In genomic region chr9:21213411-21214326, GRCh38 we compare ENCODE assay signal across 11 cellular contexts. TPM values are rescaled to one million over a fixed set of nuclear protein-coding genes. Genes with fewer than 3 reads are reported as not detected.
DNase-seq lines count a peak whose midpoint lies in the region; ATAC-seq, FAIRE-seq and TF ChIP-seq lines count a peak whose summit lies in the region.
"Not testable (repeated sequence)": the region's sequence is repeated elsewhere in the genome, so short reads cannot be mapped to it uniquely, and the experiment has no call there.
"Had no signal": no experiment of that assay in that cellular context is flagged by ENCODE, and none has a peak within 500 bp of the region (broad histone marks: within the 10 kb centered on the region; RNA-seq: fewer than 3 reads in every experiment).

No MANE protein-coding gene starts in this region.

- RAD21 ChIA-PET in GM12878 (lab: Charles Lee; ENCODE audit: unreplicated experiment): interaction anchor here (0.7 to 0.8 kb wide), 2 partner anchors 18 to 115 kb away, joined by 3 to 9 read pairs; no protein-coding TSS in a partner anchor

- not testable (repeated sequence) for H3K9me3 Mint-ChIP-seq in stimulated activated naive CD8-positive, alpha-beta T cell treated with anti-CD3 and anti-CD28 coated beads, Interleukin-15, Interleukin-2, amounts not matched to agents 100 ng/mL and 50 ng/mL, for 24 hours

- not testable (repeated sequence) for H2AFZ ChIP-seq in GM12878 (ENCODE audit: control insufficient read depth, low read depth, low read length)

- peaks cover 13% of the 10 kb centered on the region for H3K27me3 Mint-ChIP-seq in stimulated activated naive CD8-positive, alpha-beta T cell treated with anti-CD3 and anti-CD28 coated beads, Interleukin-15, Interleukin-2, amounts not matched to agents 100 ng/mL and 50 ng/mL, for 24 hours

- H3K27ac ChIP-seq in GM12878 (ENCODE audit: control insufficient read depth, insufficient read depth): not testable (repeated sequence)

- H3K27me3 ChIP-seq in GM12878 (replicated peaks in 1 of 2; ENCODE audit: control insufficient read depth in 2 of 2, insufficient read depth in 2 of 2, low read length in 1 of 2); kidney epithelial cell (ENCODE audit: control insufficient read depth, insufficient read depth, low read length): not testable (repeated sequence)

- not testable (repeated sequence) for H3K4me1 Mint-ChIP-seq in stimulated activated naive CD8-positive, alpha-beta T cell treated with anti-CD3 and anti-CD28 coated beads, Interleukin-15, Interleukin-2, amounts not matched to agents 100 ng/mL and 50 ng/mL, for 24 hours (ENCODE audit: low read depth)

- TF ChIP-seq RAD21 in GM12878 (IDR thresholded peaks at IDR 0.05; ENCODE audit: insufficient read depth, low read depth, low read length): peak; percentile 57

- CTCF ChIA-PET in GM12878 (lab: Yijun Ruan, JAX): interaction anchor here (0.7 to 2.1 kb wide), 17 partner anchors 10 to 577 kb away, joined by 3 to 9 read pairs (median 3); no protein-coding TSS in a partner anchor

- not testable (repeated sequence) for TF ChIP-seq EP300 in GM12878 (IDR thresholded peaks at IDR 0.05; ENCODE audit: borderline replicate concordance in 1 of 2, control insufficient read depth in 1 of 2, low read depth in 2 of 2, low read length in 2 of 2)

- not testable (repeated sequence) for H3K36me3 ChIP-seq in GM12878 (ENCODE audit: control insufficient read depth in 2 of 2, insufficient read depth in 2 of 2, low read length in 1 of 2); kidney epithelial cell (ENCODE audit: control insufficient read depth, insufficient read depth, low read length)

- in situ Hi-C loops in GM12878 (cut with MboI): not testable (repeated sequence)

- WGBS in GM12878 (ENCODE audit: insufficient coverage, insufficient replicate concordance, low lambda C conversion rate, missing lambda C conversion rate): 20% methylated on average over 4 of the region's 5 CpGs

- H3K4me1 ChIP-seq in GM12878 (ENCODE audit: control insufficient read depth, insufficient read depth, low read length): not testable (repeated sequence)

- H4K20me1 ChIP-seq in GM12878 (ENCODE audit: control insufficient read depth, insufficient read depth): not testable (repeated sequence)

- H3K9ac ChIP-seq in GM12878 (ENCODE audit: control insufficient read depth, insufficient read depth, low read length): not testable (repeated sequence)

- not testable (repeated sequence) for BruUV-seq in GM12878 (replicated peaks; lab: Mats Ljungman, UMichigan)

- DNase-seq in ELF-1 (ENCODE audit: low read depth, low spot score) (peak; percentile 31), HT1080 (ENCODE audit: low read depth) (peak; percentile 48), SIG-M5 treated with dmso at 0.1 percent for 504 hours (lab: John Stamatoyannopoulos, UW; ENCODE audit: unreplicated experiment) (peak; percentile 38)
- DNase-seq in GM12878 (ENCODE audit: low read depth, low spot score); kidney epithelial cell (ENCODE audit: low read depth): not testable (repeated sequence)

- POLR2A ChIA-PET in GM12878 (lab: Charles Lee): not testable (repeated sequence)

- H3K36me3 Mint-ChIP-seq in stimulated activated naive CD8-positive, alpha-beta T cell treated with anti-CD3 and anti-CD28 coated beads, Interleukin-15, Interleukin-2, amounts not matched to agents 100 ng/mL and 50 ng/mL, for 24 hours (ENCODE audit: low read depth): not testable (repeated sequence)

- FAIRE-seq in GM12878 (lab: Jason Lieb, UNC): peak; percentile 49

- peak; percentile 81 for ATAC-seq in GM19351 (IDR thresholded peaks at IDR 0.05; ENCODE audit: unreplicated experiment)
- ATAC-seq in HG02623 (IDR thresholded peaks at IDR 0.05; ENCODE audit: unreplicated experiment): peak; percentile 75
- peak; percentile 87 for ATAC-seq in GM12878

- not testable (repeated sequence) for H3K4me2 ChIP-seq in GM12878 (ENCODE audit: control insufficient read depth, insufficient read depth)

- intact Hi-C loops in GM12878 (cut with micrococcal nuclease; ENCODE audit: unreplicated experiment): not testable (repeated sequence)

- not testable (repeated sequence) for H3K79me2 ChIP-seq in GM12878 (ENCODE audit: control insufficient read depth, insufficient read depth, low read length)

- not testable (repeated sequence) for H3K27ac Mint-ChIP-seq in stimulated activated naive CD8-positive, alpha-beta T cell treated with anti-CD3 and anti-CD28 coated beads, Interleukin-15, Interleukin-2, amounts not matched to agents 100 ng/mL and 50 ng/mL, for 24 hours

- TF ChIP-seq CTCF in GM12878 (IDR thresholded peaks at IDR 0.05 in 2 of 3, conservative IDR thresholded peaks at IDR 0.05 in 1 of 3; ENCODE audit: control insufficient read depth in 2 of 3, extremely low read depth in 1 of 3, insufficient read depth in 1 of 3, low read depth in 3 of 3, low read length in 3 of 3): peak; percentile 37 to 67 (median 47); a peak in 5 of 6 replicates
- TF ChIP-seq CTCF in kidney epithelial cell (IDR thresholded peaks at IDR 0.05; ENCODE audit: insufficient read depth, low read length, poor library complexity, severe bottlenecking): peak; percentile 52

- H3K9me3 ChIP-seq in GM12878 (replicated peaks; ENCODE audit: control insufficient read depth, insufficient read depth, low read length): not testable (repeated sequence)

- SMC1A ChIA-PET in GM12878 (lab: Charles Lee; ENCODE audit: uncharacterized antibody, unreplicated experiment): interaction anchor here (0.6 to 1.5 kb wide), 5 partner anchors 18 to 1949 kb away, joined by 3 to 5 read pairs (median 3); no protein-coding TSS in a partner anchor

- peak overlapping the region; percentile 3 for H3K4me3 Mint-ChIP-seq in stimulated activated naive CD8-positive, alpha-beta T cell treated with anti-CD3 and anti-CD28 coated beads, Interleukin-15, Interleukin-2, amounts not matched to agents 100 ng/mL and 50 ng/mL, for 24 hours

- TF ChIP-seq POLR2A in GM12878 (IDR thresholded peaks at IDR 0.05; ENCODE audit: low read depth, low read length): not testable (repeated sequence)

- H3K4me3 ChIP-seq in GM12878; kidney epithelial cell (ENCODE audit: low read depth, low read length): not testable (repeated sequence)

RNA-seq across cellular contexts. Expression of gene IFNA16, which starts 3.4 kb away (rescaled TPM):
- not detected in 2 replicates for total RNA-seq in HT1080 (2014; rRNA removed; shearing (Covaris generic))
- not detected in 2 replicates for polyA plus RNA-seq in HT1080 (2015; cell fraction: cytosol; rRNA removed)
- not detected in 2 replicates for polyA plus RNA-seq in HT1080 (2015; cell fraction: nucleus; rRNA removed)
- not detected in 2 replicates for total RNA-seq in GM12878 (2013; cell fraction: nucleolus; rRNA removed)
- total RNA-seq in GM12878 (2014; rRNA removed) (not detected in 2 replicates), GM12878 (2014; rRNA removed; fragmentation: Illumina TruSeq; extraction: Trizol) (not detected in 2 replicates), GM12878 (2021) (not detected in 2 replicates), kidney epithelial cell (not detected in 2 replicates)
- polyA plus RNA-seq in GM12878 (2011; ENCODE audit: low read depth): not detected
- polyA plus RNA-seq in GM12878 (2011; rRNA removed) (not detected in 2 replicates), GM12878 (2014; fragmentation: Illumina TruSeq; extraction: Trizol) (not detected in 2 replicates), GM12878 (2014; fragmentation: Nextera tagmentation; extraction: Ambion mirVana) (not detected), GM12878 (2014; rRNA removed) (not detected in 2 replicates), GM12878 (2016; fragmentation: Nextera tagmentation; extraction: Ambion mirVana) (not detected)
- not detected in 2 replicates for polyA plus RNA-seq in GM12878 (2011; cell fraction: cytosol; rRNA removed)
- polyA plus RNA-seq in GM12878 (2011; cell fraction: nucleus; rRNA removed): not detected in 2 replicates
- polyA plus RNA-seq in GM12878 (2012): not detected in 2 replicates
- not detected in 2 replicates for polyA minus RNA-seq in GM12878 (2011; rRNA and poly(A)+ RNA removed)
- polyA minus RNA-seq in GM12878 (2011; cell fraction: cytosol; rRNA and poly(A)+ RNA removed): not detected in 2 replicates
- polyA minus RNA-seq in GM12878 (2011; cell fraction: nucleus; rRNA and poly(A)+ RNA removed): not detected in 2 replicates
- total RNA-seq: Daoy, psoas muscle, vagina had no signal
- polyA plus RNA-seq: psoas muscle had no signal

RNA-seq across cellular contexts. Expression of gene IFNA10, which starts 6.7 kb away (rescaled TPM):
- not detected in 2 replicates for total RNA-seq in HT1080 (2014; rRNA removed; shearing (Covaris generic))
- not detected in 2 replicates for polyA plus RNA-seq in HT1080 (2015; cell fraction: cytosol; rRNA removed)
- not detected in 2 replicates for polyA plus RNA-seq in HT1080 (2015; cell fraction: nucleus; rRNA removed)
- not detected in 2 replicates for total RNA-seq in GM12878 (2013; cell fraction: nucleolus; rRNA removed)
- total RNA-seq in GM12878 (2014; rRNA removed) (not detected in 2 replicates), GM12878 (2014; rRNA removed; fragmentation: Illumina TruSeq; extraction: Trizol) (not detected in 2 replicates), GM12878 (2021) (not detected in 2 replicates), kidney epithelial cell (not detected in 2 replicates)
- polyA plus RNA-seq in GM12878 (2011; ENCODE audit: low read depth): not detected
- polyA plus RNA-seq in GM12878 (2011; rRNA removed) (not detected in 2 replicates), GM12878 (2014; fragmentation: Illumina TruSeq; extraction: Trizol) (not detected in 2 replicates), GM12878 (2014; fragmentation: Nextera tagmentation; extraction: Ambion mirVana) (not detected), GM12878 (2014; rRNA removed) (not detected in 2 replicates), GM12878 (2016; fragmentation: Nextera tagmentation; extraction: Ambion mirVana) (not detected)
- polyA plus RNA-seq in GM12878 (2011; cell fraction: cytosol; rRNA removed): not detected in 2 replicates
- not detected in 2 replicates for polyA plus RNA-seq in GM12878 (2011; cell fraction: nucleus; rRNA removed)
- not detected in 2 replicates for polyA plus RNA-seq in GM12878 (2012)
- polyA minus RNA-seq in GM12878 (2011; rRNA and poly(A)+ RNA removed): not detected in 2 replicates
- polyA minus RNA-seq in GM12878 (2011; cell fraction: cytosol; rRNA and poly(A)+ RNA removed): not detected in 2 replicates
- not detected in 2 replicates for polyA minus RNA-seq in GM12878 (2011; cell fraction: nucleus; rRNA and poly(A)+ RNA removed)
- total RNA-seq: Daoy, psoas muscle, vagina had no signal

RNA-seq across cellular contexts. Expression of gene IFNA7, which starts 11.7 kb away (rescaled TPM):
- not detected in 2 replicates for total RNA-seq in HT1080 (2014; rRNA removed; shearing (Covaris generic))
- polyA plus RNA-seq in HT1080 (2015; cell fraction: cytosol; rRNA removed): not detected in 2 replicates
- not detected in 2 replicates for polyA plus RNA-seq in HT1080 (2015; cell fraction: nucleus; rRNA removed)
- not detected in 2 replicates for total RNA-seq in GM12878 (2013; cell fraction: nucleolus; rRNA removed)
- total RNA-seq in GM12878 (2014; rRNA removed) (not detected in 2 replicates), GM12878 (2014; rRNA removed; fragmentation: Illumina TruSeq; extraction: Trizol) (not detected in 2 replicates), GM12878 (2021) (not detected in 2 replicates), kidney epithelial cell (not detected in 2 replicates)
- not detected for polyA plus RNA-seq in GM12878 (2011; ENCODE audit: low read depth)
- polyA plus RNA-seq in GM12878 (2011; rRNA removed) (not detected in 2 replicates), GM12878 (2014; fragmentation: Illumina TruSeq; extraction: Trizol) (not detected in 2 replicates), GM12878 (2014; fragmentation: Nextera tagmentation; extraction: Ambion mirVana) (not detected), GM12878 (2014; rRNA removed) (not detected in 2 replicates), GM12878 (2016; fragmentation: Nextera tagmentation; extraction: Ambion mirVana) (not detected)
- not detected in 2 replicates for polyA plus RNA-seq in GM12878 (2011; cell fraction: cytosol; rRNA removed)
- not detected in 2 replicates for polyA plus RNA-seq in GM12878 (2011; cell fraction: nucleus; rRNA removed)
- polyA plus RNA-seq in GM12878 (2012): not detected in 2 replicates
- polyA minus RNA-seq in GM12878 (2011; rRNA and poly(A)+ RNA removed): not detected in 2 replicates
- not detected in 2 replicates for polyA minus RNA-seq in GM12878 (2011; cell fraction: cytosol; rRNA and poly(A)+ RNA removed)
- not detected in 2 replicates for polyA minus RNA-seq in GM12878 (2011; cell fraction: nucleus; rRNA and poly(A)+ RNA removed)
- total RNA-seq: Daoy, psoas muscle, vagina had no signal
- polyA plus RNA-seq: psoas muscle had no signal

RNA-seq across cellular contexts. Expression of gene IFNA17, which starts 14.4 kb away (rescaled TPM):
- not detected in 2 replicates for total RNA-seq in HT1080 (2014; rRNA removed; shearing (Covaris generic))
- not detected in 2 replicates for polyA plus RNA-seq in HT1080 (2015; cell fraction: cytosol; rRNA removed)
- polyA plus RNA-seq in HT1080 (2015; cell fraction: nucleus; rRNA removed): not detected in 2 replicates
- not detected in 2 replicates for total RNA-seq in GM12878 (2013; cell fraction: nucleolus; rRNA removed)
- total RNA-seq in GM12878 (2014; rRNA removed): not detected in 2 replicates
- not detected in 2 replicates for total RNA-seq in GM12878 (2014; rRNA removed; fragmentation: Illumina TruSeq; extraction: Trizol)
- total RNA-seq in GM12878 (2021): not detected in 2 replicates
- not detected for polyA plus RNA-seq in GM12878 (2011; ENCODE audit: low read depth)
- polyA plus RNA-seq in GM12878 (2011; rRNA removed): not detected in 2 replicates
- polyA plus RNA-seq in GM12878 (2011; cell fraction: cytosol; rRNA removed): not detected in 2 replicates
- polyA plus RNA-seq in GM12878 (2011; cell fraction: nucleus; rRNA removed): not detected in 2 replicates
- not detected in 2 replicates for polyA plus RNA-seq in GM12878 (2012)
- not detected in 2 replicates for polyA plus RNA-seq in GM12878 (2014; fragmentation: Illumina TruSeq; extraction: Trizol)
- polyA plus RNA-seq in GM12878 (2014; fragmentation: Nextera tagmentation; extraction: Ambion mirVana): not detected
- polyA plus RNA-seq in GM12878 (2014; rRNA removed): not detected in 2 replicates
- not detected for polyA plus RNA-seq in GM12878 (2016; fragmentation: Nextera tagmentation; extraction: Ambion mirVana)
- not detected in 2 replicates for polyA minus RNA-seq in GM12878 (2011; rRNA and poly(A)+ RNA removed)
- not detected in 2 replicates for polyA minus RNA-seq in GM12878 (2011; cell fraction: cytosol; rRNA and poly(A)+ RNA removed)
- polyA minus RNA-seq in GM12878 (2011; cell fraction: nucleus; rRNA and poly(A)+ RNA removed): not detected in 2 replicates
- total RNA-seq in kidney epithelial cell: not detected in 2 replicates
- total RNA-seq: Daoy, psoas muscle, vagina had no signal
- polyA plus RNA-seq: psoas muscle had no signal

RNA-seq across cellular contexts. Expression of gene IFNA14, which starts 26.1 kb away (rescaled TPM):
- total RNA-seq in HT1080 (2014; rRNA removed; shearing (Covaris generic)): not detected in 2 replicates
- not detected in 2 replicates for polyA plus RNA-seq in HT1080 (2015; cell fraction: cytosol; rRNA removed)
- not detected in 2 replicates for polyA plus RNA-seq in HT1080 (2015; cell fraction: nucleus; rRNA removed)
- not detected in 2 replicates for total RNA-seq in GM12878 (2013; cell fraction: nucleolus; rRNA removed)
- not detected in 2 replicates for total RNA-seq in GM12878 (2014; rRNA removed)
- not detected in 2 replicates for total RNA-seq in GM12878 (2014; rRNA removed; fragmentation: Illumina TruSeq; extraction: Trizol)
- total RNA-seq in GM12878 (2021): not detected in 2 replicates
- not detected for polyA plus RNA-seq in GM12878 (2011; ENCODE audit: low read depth)
- not detected in 2 replicates for polyA plus RNA-seq in GM12878 (2011; rRNA removed)
- polyA plus RNA-seq in GM12878 (2011; cell fraction: cytosol; rRNA removed): not detected in 2 replicates
- not detected in 2 replicates for polyA plus RNA-seq in GM12878 (2011; cell fraction: nucleus; rRNA removed)
- not detected in 2 replicates for polyA plus RNA-seq in GM12878 (2012)
- polyA plus RNA-seq in GM12878 (2014; fragmentation: Illumina TruSeq; extraction: Trizol): not detected in 2 replicates
- not detected for polyA plus RNA-seq in GM12878 (2014; fragmentation: Nextera tagmentation; extraction: Ambion mirVana)
- polyA plus RNA-seq in GM12878 (2014; rRNA removed): not detected in 2 replicates
- polyA plus RNA-seq in GM12878 (2016; fragmentation: Nextera tagmentation; extraction: Ambion mirVana): not detected
- not detected in 2 replicates for polyA minus RNA-seq in GM12878 (2011; rRNA and poly(A)+ RNA removed)
- not detected in 2 replicates for polyA minus RNA-seq in GM12878 (2011; cell fraction: cytosol; rRNA and poly(A)+ RNA removed)
- polyA minus RNA-seq in GM12878 (2011; cell fraction: nucleus; rRNA and poly(A)+ RNA removed): not detected in 2 replicates
- total RNA-seq in kidney epithelial cell: not detected in 2 replicates
- total RNA-seq: Daoy, psoas muscle, vagina had no signal
- polyA plus RNA-seq: psoas muscle had no signal
